ENCODE assay signal across 1 cellular context in the genomic region with DNA sequence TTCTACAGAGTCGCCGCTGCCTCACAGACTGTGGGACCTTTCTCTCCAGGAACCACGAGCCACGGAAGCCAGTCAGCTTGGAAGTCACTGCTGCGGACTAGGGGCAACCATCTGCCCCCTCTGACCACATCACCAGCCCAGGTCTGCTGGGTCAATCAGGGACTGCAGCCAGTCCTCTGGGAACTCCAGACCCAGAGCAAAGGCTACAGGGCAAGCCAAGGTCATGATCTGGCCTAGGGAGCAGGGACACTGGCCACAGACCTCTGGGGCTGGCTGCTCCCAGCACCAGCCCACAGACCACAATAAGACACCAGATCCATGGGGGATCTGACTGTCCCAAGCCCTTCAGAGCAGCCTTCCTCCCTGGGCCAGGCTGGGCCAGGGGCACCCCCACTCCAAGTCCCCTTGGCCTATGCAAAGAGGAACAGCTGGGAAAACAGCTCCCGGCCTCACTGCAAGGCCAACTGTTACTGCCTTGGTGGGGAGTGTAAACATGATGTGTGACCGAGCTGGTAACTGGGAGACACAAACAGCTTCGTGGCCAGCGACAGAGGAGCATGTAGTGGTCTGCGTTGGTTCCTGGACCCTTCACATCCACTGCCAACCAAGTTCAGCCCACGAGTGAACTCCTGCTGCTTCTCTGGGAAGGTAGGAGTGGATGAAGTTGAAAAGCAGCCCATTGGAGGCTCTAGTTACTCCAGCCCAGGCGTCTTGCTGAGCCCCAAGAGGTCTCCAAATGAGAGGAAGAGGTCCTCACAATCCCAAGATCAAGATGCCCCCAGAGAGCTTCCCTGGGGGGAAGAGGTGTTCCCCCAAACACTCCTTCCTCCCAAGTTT.
TF ChIP-seq lines count a peak whose summit lies in the region.

No MANE protein-coding gene starts in this region.

TF ChIP-seq in GM23338, 12 proteins besides CTCF, POLR2A, EP300 and RAD21 (continued from another document):
- TF ChIP-seq, protein P1, sequence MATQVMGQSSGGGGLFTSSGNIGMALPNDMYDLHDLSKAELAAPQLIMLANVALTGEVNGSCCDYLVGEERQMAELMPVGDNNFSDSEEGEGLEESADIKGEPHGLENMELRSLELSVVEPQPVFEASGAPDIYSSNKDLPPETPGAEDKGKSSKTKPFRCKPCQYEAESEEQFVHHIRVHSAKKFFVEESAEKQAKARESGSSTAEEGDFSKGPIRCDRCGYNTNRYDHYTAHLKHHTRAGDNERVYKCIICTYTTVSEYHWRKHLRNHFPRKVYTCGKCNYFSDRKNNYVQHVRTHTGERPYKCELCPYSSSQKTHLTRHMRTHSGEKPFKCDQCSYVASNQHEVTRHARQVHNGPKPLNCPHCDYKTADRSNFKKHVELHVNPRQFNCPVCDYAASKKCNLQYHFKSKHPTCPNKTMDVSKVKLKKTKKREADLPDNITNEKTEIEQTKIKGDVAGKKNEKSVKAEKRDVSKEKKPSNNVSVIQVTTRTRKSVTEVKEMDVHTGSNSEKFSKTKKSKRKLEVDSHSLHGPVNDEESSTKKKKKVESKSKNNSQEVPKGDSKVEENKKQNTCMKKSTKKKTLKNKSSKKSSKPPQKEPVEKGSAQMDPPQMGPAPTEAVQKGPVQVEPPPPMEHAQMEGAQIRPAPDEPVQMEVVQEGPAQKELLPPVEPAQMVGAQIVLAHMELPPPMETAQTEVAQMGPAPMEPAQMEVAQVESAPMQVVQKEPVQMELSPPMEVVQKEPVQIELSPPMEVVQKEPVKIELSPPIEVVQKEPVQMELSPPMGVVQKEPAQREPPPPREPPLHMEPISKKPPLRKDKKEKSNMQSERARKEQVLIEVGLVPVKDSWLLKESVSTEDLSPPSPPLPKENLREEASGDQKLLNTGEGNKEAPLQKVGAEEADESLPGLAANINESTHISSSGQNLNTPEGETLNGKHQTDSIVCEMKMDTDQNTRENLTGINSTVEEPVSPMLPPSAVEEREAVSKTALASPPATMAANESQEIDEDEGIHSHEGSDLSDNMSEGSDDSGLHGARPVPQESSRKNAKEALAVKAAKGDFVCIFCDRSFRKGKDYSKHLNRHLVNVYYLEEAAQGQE (IDR thresholded peaks at IDR 0.05; ENCODE audit: unreplicated experiment), result no peak
- no peak for TF ChIP-seq JUNB (IDR thresholded peaks at IDR 0.05; ENCODE audit: unreplicated experiment)
TF ChIP-seq in GM23338: peak in this region for 0.
